In the genomic region with DNA sequence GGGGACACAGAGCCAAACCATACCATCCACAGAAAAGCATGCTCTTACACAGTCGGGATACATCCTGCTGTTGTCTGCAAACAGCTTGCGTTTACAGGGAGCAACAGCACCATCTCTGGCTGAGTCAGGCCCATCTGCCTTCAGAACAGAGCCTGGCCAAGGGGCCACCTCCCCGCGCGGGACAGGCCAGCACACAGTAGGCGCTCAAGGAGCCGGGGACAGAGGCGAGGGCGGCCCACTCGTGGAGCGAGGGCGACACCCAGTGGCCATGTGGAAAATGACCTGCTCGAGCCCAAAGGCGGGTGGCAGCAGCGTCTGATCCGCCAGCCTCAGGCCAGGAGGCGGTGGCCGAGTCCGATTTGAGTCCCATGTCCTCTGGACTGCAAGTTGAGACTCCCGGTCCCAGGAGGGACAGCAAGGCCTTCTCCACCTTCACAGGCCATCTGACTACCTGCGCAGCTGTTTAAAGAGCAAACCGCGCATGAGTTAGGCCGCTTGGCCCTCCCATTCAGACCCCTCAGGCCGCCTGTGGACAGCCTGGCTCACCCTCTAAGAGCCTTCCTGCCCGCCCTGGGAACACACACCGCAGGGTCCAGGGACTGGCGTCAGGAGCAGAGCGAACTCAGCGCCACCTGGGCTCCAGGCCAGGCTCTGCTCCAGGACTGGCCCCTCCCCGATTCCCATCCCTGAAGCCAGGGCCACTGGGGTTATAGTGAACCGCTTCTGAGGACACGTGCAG, we compare ENCODE assay signal across 8 cellular contexts.
DNase-seq lines count a peak whose midpoint lies in the region; ATAC-seq lines count a peak whose summit lies in the region.

No MANE protein-coding gene starts in this region.

- H3K4me1 ChIP-seq in effector memory CD4-positive, alpha-beta T cell (ENCODE audit: control insufficient read depth, insufficient read depth, low read length, poor library complexity, severe bottlenecking): peaks cover 4% of the 10 kb centered on the region

- peak; percentile 63 for DNase-seq in NCI-H82 (lab: John Stamatoyannopoulos, UW)
- no peak for DNase-seq in NCI-H82 treated with DMSO at 0.1 percent for 48 hours (lab: John Stamatoyannopoulos, UW; ENCODE audit: unreplicated experiment)
- DNase-seq in NCI-H2107 treated with DMSO at 0.1 percent for 48 hours (lab: John Stamatoyannopoulos, UW; ENCODE audit: unreplicated experiment): peak; percentile 5
- DNase-seq in activated CD8-positive, alpha-beta memory T cell treated with anti-CD3 and anti-CD28 coated beads for 1 hour (ENCODE audit: extremely low read depth in 1 of 2, low read depth in 1 of 2): peak; percentile 14 to 56
- peak; percentile 41 to 59 (median 47) for DNase-seq in effector memory CD4-positive, alpha-beta T cell
- DNase-seq in medulla oblongata (ENCODE audit: extremely low spot score): peak; percentile 74
- peak; percentile 46 for DNase-seq in stimulated activated CD8-positive, alpha-beta memory T cell treated with anti-CD3 and anti-CD28 coated beads, Interleukin-12 subunit alpha, Interleukin-12 subunit beta, amount 100 ng/mL, for 4 hours (ENCODE audit: low read depth)

- H3K4me3 ChIP-seq in effector memory CD4-positive, alpha-beta T cell (ENCODE audit: insufficient read depth, low read depth, low read length, poor library complexity, severe bottlenecking): no peak overlapping the region

- H3K27me3 ChIP-seq in effector memory CD4-positive, alpha-beta T cell (replicated peaks; ENCODE audit: control insufficient read depth, insufficient read depth, low read length, poor library complexity, severe bottlenecking): no peaks in the 10 kb centered on the region

- ATAC-seq in HG02763 (IDR thresholded peaks at IDR 0.05; ENCODE audit: unreplicated experiment): peak; percentile 52

- no peak overlapping the region for H3K27ac ChIP-seq in effector memory CD4-positive, alpha-beta T cell (ENCODE audit: insufficient read depth, low read length, poor library complexity, severe bottlenecking)

- H3K9me3 ChIP-seq in effector memory CD4-positive, alpha-beta T cell (ENCODE audit: control insufficient read depth, low read length): no peaks in the 10 kb centered on the region

- H3K36me3 ChIP-seq in effector memory CD4-positive, alpha-beta T cell (ENCODE audit: control insufficient read depth, insufficient read depth, low read length): no peaks in the 10 kb centered on the region
